10 cellular contexts compared by ENCODE assay signal in genomic region chr14:23829736-23830474, GRCh38.
DNase-seq lines count a peak whose midpoint lies in the region; ATAC-seq and TF ChIP-seq lines count a peak whose summit lies in the region.
"Had no signal": no experiment of that assay in that cellular context is flagged by ENCODE, and none has a peak within 500 bp of the region (broad histone marks: within the 10 kb centered on the region; RNA-seq: fewer than 3 reads in every experiment).

No MANE protein-coding gene starts in this region.

- no peak overlapping the region for H3K4me3 ChIP-seq in kidney epithelial cell (ENCODE audit: low read depth, low read length)

- no peak for TF ChIP-seq CTCF in kidney epithelial cell (IDR thresholded peaks at IDR 0.05; ENCODE audit: insufficient read depth, low read length, poor library complexity, severe bottlenecking)

- H3K27me3 ChIP-seq in kidney epithelial cell (ENCODE audit: control insufficient read depth, insufficient read depth, low read length), result no peaks in the 10 kb centered on the region

- no peaks in the 10 kb centered on the region for H3K36me3 ChIP-seq in kidney epithelial cell (ENCODE audit: control insufficient read depth, insufficient read depth, low read length)

- DNase-seq in ACHN, result peak; percentile 93
- DNase-seq in HS-27A (ENCODE audit: low read depth), result peak; percentile 88
- peak; percentile 92 for DNase-seq in amniotic epithelial cell (ENCODE audit: low read depth)
- DNase-seq in kidney epithelial cell (ENCODE audit: low read depth), result peak; percentile 75
- no peak for DNase-seq in NCI-H524 treated with DMSO at 0.1 percent for 48 hours (lab: John Stamatoyannopoulos, UW)
- no peak for DNase-seq in NAMALWA (ENCODE audit: low spot score)
- DNase-seq: activated naive CD4-positive, alpha-beta T cell treated with anti-CD3 and anti-CD28 coated beads, Interleukin-2, amount 10 ng/mL, durations not matched to agents 7 days and 5 days; DMS79 treated with DMSO at 0.1 percent for 48 hours had no signal

- in situ Hi-C loops in ACHN (cut with HindIII; ENCODE audit: low pct_ligation_motif_present, low pct_unique_long_range_greater_than_20kb, low sequenced_read_pairs), result no loop called here

- no peak for ATAC-seq in GM21423 (IDR thresholded peaks at IDR 0.05; ENCODE audit: unreplicated experiment)
- no peak for ATAC-seq in GM21526 (IDR thresholded peaks at IDR 0.05; ENCODE audit: low FRiP score, unreplicated experiment)

Comparison
In these comparisons a context has a peak if more than half of its experiments do, and no peak if none do; other contexts are left out.
1. DNase-seq: peak in ACHN (single experiment), HS-27A (single experiment), amniotic epithelial cell (single experiment) and kidney epithelial cell (single experiment); none in NCI-H524 treated with DMSO at 0.1 percent for 48 hours (single experiment) and NAMALWA (single experiment).